Comparison of ENCODE assay signal across 8 cellular contexts in the genomic region with DNA sequence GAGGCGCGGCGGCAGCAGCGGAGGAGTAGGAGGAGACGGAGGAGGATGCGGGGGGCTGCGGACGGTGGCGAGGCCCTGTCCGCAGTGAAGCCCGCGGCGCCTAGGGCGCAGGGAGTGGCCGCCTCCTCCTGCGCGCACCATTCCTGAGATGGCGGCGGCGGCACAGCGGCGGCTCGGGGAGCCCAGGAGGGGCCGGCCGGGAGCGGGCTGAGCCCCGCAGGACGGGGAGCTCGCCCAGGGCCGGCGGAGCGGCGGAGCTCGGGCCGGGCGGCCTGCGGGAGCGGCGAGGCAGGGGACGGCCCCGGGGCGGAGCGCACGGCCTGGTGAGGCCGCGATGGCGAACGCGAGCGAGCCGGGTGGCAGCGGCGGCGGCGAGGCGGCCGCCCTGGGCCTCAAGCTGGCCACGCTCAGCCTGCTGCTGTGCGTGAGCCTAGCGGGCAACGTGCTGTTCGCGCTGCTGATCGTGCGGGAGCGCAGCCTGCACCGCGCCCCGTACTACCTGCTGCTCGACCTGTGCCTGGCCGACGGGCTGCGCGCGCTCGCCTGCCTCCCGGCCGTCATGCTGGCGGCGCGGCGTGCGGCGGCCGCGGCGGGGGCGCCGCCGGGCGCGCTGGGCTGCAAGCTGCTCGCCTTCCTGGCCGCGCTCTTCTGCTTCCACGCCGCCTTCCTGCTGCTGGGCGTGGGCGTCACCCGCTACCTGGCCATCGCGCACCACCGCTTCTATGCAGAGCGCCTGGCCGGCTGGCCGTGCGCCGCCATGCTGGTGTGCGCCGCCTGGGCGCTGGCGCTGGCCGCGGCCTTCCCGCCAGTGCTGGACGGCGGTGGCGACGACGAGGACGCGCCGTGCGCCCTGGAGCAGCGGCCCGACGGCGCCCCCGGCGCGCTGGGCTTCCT. TPM values are rescaled to one million over a fixed set of nuclear protein-coding genes. Genes with fewer than 3 reads are reported as not detected.
A peak's percentile ranks its signal among the peaks of the same experiment; 100 is the strongest.
DNase-seq lines count a peak whose midpoint lies in the region; ATAC-seq, FAIRE-seq and TF ChIP-seq lines count a peak whose summit lies in the region.

A gene with protein sequence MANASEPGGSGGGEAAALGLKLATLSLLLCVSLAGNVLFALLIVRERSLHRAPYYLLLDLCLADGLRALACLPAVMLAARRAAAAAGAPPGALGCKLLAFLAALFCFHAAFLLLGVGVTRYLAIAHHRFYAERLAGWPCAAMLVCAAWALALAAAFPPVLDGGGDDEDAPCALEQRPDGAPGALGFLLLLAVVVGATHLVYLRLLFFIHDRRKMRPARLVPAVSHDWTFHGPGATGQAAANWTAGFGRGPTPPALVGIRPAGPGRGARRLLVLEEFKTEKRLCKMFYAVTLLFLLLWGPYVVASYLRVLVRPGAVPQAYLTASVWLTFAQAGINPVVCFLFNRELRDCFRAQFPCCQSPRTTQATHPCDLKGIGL (plus strand): TSS at position 140 of the 894 bp plus-strand sequence. CDS start 195 bp downstream, at position 335.

- peak within 1 kb of the TSS; percentile 74; the same call in 1 of the 2 replicates for H2AFZ ChIP-seq in H1 (ENCODE audit: low read length)

- no peak; a peak in 2 of 3 replicates for TF ChIP-seq POLR2A in H1 (IDR thresholded peaks at IDR 0.05; ENCODE audit: control extremely low read depth in 1 of 2, low read depth in 2 of 2, low read length in 2 of 2)

- H4K5ac ChIP-seq in H1 (ENCODE audit: insufficient read length, low read depth, low read length), result peak within 1 kb of the TSS; percentile 36

- peak within 1 kb of the TSS; percentile 76; the same call in 1 of the 2 replicates for H2BK20ac ChIP-seq in H1 (ENCODE audit: low read length)

- H3K4me1 Mint-ChIP-seq in mesothelial cell of epicardium, result peaks cover 15% of the 10 kb centered on the region

- no peak for TF ChIP-seq RAD21 in H1 (IDR thresholded peaks at IDR 0.05 in 1 of 2, conservative IDR thresholded peaks at IDR 0.05 in 1 of 2; ENCODE audit: low read depth in 2 of 2, low read length in 2 of 2)

- H3K27me3 ChIP-seq in H1 (replicated peaks in 1 of 4; ENCODE audit: control insufficient read depth in 3 of 4, extremely low read depth in 1 of 4, insufficient read depth in 3 of 4, low read length in 3 of 4) (peaks cover 15 to 47% (median 41%) of the 10 kb centered on the region in 4 experiments), upper lobe of right lung (peaks cover 21% of the 10 kb centered on the region)

- WGBS in H1 (ENCODE audit: extremely low coverage in 1 of 2, insufficient coverage in 1 of 2, insufficient read length in 1 of 2, insufficient replicate concordance in 2 of 2, low coverage in 1 of 2, low lambda C conversion rate in 2 of 2, missing lambda C conversion rate in 1 of 2), 2 experiments, result 1% methylated on average over 59 of the region's 131 CpGs; no CpG with 5 or more reads in 1 of the 2 experiments

- peak within 1 kb of the TSS; percentile 66 to 89 (median 78) for H3K9ac ChIP-seq in H1 (replicated peaks in 1 of 4; ENCODE audit: extremely low read depth in 1 of 4, low read depth in 3 of 4, low read length in 3 of 4)

- peak; percentile 58 for DNase-seq in NCI-H146 (lab: John Stamatoyannopoulos, UW)
- DNase-seq in NCI-H146 treated with DMSO at 0.1 percent for 48 hours (lab: John Stamatoyannopoulos, UW; ENCODE audit: unreplicated experiment), result no peak
- DNase-seq in T1000 (lab: John Stamatoyannopoulos, UW), result peak; percentile 25
- peak in 1 of 2 experiments; percentile 72 for DNase-seq in H1 (ENCODE audit: low read depth in 1 of 2, low spot score in 2 of 2)
- DNase-seq in mesothelial cell of epicardium (ENCODE audit: low spot score in 2 of 2, unreplicated experiment in 2 of 2), result peak; percentile 40 to 68
- DNase-seq in upper lobe of right lung, result peak; percentile 70

- intact Hi-C loops in upper lobe of right lung (cut with DNase I), result no loop called here

- POLR2A ChIA-PET in H1 (lab: Charles Lee; ENCODE audit: partially characterized antibody), result interaction anchor here (1.1 to 1.9 kb wide), 5 partner anchors 20 to 61 kb away, joined by 3 to 6 read pairs (median 4); a partner anchor contains a TSS

- no peaks in the 10 kb centered on the region; a peak in 1 of 4 replicates for H3K79me2 ChIP-seq in H1 (ENCODE audit: control insufficient read depth in 1 of 2, insufficient read depth in 2 of 2, low read length in 2 of 2)

- H3K36me3 ChIP-seq in H1 (ENCODE audit: control insufficient read depth in 2 of 4, insufficient read depth in 4 of 4, low read length in 3 of 4) (no peaks in the 10 kb centered on the region), upper lobe of right lung (no peaks in the 10 kb centered on the region)

- no peak within 1 kb of the TSS for H2AK5ac ChIP-seq in H1 (ENCODE audit: low read depth, low read length)

- H3K4me3 ChIP-seq in H1 (ENCODE audit: extremely low read depth in 1 of 4, insufficient read depth in 2 of 4, low read depth in 3 of 4, low read length in 4 of 4) (peak within 1 kb of the TSS; percentile 50 to 78 (median 54)), upper lobe of right lung (peak within 1 kb of the TSS; percentile 43)

- peaks cover 65% of the 10 kb centered on the region for H3K27me3 Mint-ChIP-seq in mesothelial cell of epicardium (ENCODE audit: low read depth)

- no peak within 1 kb of the TSS for H3K4ac ChIP-seq in H1 (replicated peaks; ENCODE audit: insufficient read length, low read depth, low read length)

- H2BK15ac ChIP-seq in H1 (ENCODE audit: low read length), result peak within 1 kb of the TSS; percentile 100; the same call in 1 of the 2 replicates

- peak within 1 kb of the TSS; percentile 18 for H3K56ac ChIP-seq in H1 (replicated peaks; ENCODE audit: insufficient read length, low read depth, low read length)

- H3K23me2 ChIP-seq in H1 (ENCODE audit: low read depth, low read length), result peaks cover 10% of the 10 kb centered on the region; the same call in 1 of the 2 replicates

- no peaks in the 10 kb centered on the region for H3K79me1 ChIP-seq in H1 (ENCODE audit: low read depth, low read length)

- ATAC-seq in upper lobe of right lung (peak; percentile 72), HG02852 (IDR thresholded peaks at IDR 0.05; ENCODE audit: unreplicated experiment) (no peak), HG02973 (IDR thresholded peaks at IDR 0.05; ENCODE audit: unreplicated experiment) (no peak)

- H3K4me1 ChIP-seq in H1 (replicated peaks in 1 of 4; ENCODE audit: control insufficient read depth in 3 of 4, insufficient read depth in 4 of 4, low read length in 3 of 4), result peaks cover 0 to 12% (median 5%) of the 10 kb centered on the region in 4 experiments
- H3K4me1 ChIP-seq in upper lobe of right lung, result no peaks in the 10 kb centered on the region

- no peak within 1 kb of the TSS for H3K23ac ChIP-seq in H1 (ENCODE audit: insufficient read length)

- no peak within 1 kb of the TSS for H3K27ac Mint-ChIP-seq in mesothelial cell of epicardium

- H2BK120ac ChIP-seq in H1 (replicated peaks; ENCODE audit: low read depth, low read length), result no peak within 1 kb of the TSS

- peak within 1 kb of the TSS; percentile 95 for H3K18ac ChIP-seq in H1 (ENCODE audit: extremely low read depth, low read length)

- H2BK12ac ChIP-seq in H1 (ENCODE audit: low read depth, low read length), result peak within 1 kb of the TSS; percentile 99; the same call in 1 of the 2 replicates

- CTCF ChIA-PET in H1 (lab: Charles Lee; ENCODE audit: partially characterized antibody), result interaction anchor here (0.7 kb wide), 1 partner anchor 24 kb away, joined by 3 read pairs; no protein-coding TSS in a partner anchor

- H4K8ac ChIP-seq in H1 (ENCODE audit: extremely low read depth, insufficient read depth, low read length), result peak within 1 kb of the TSS; percentile 73

- H3K36me3 Mint-ChIP-seq in mesothelial cell of epicardium, result peaks cover 8% of the 10 kb centered on the region

- no peaks in the 10 kb centered on the region for H4K20me1 ChIP-seq in H1 (replicated peaks in 1 of 2; ENCODE audit: control insufficient read depth in 1 of 2, insufficient read depth in 2 of 2, low read length in 2 of 2)

- no peaks in the 10 kb centered on the region for H3K9me3 Mint-ChIP-seq in mesothelial cell of epicardium

- H3K4me2 ChIP-seq in H1 (ENCODE audit: insufficient read depth in 1 of 2, low read depth in 2 of 2, low read length in 2 of 2), result peak within 1 kb of the TSS; percentile 85 to 98

- FAIRE-seq in H1 (lab: Jason Lieb, UNC), result no peak

- TF ChIP-seq CTCF in H1 (IDR thresholded peaks at IDR 0.05; ENCODE audit: control extremely low read depth in 1 of 3, insufficient read depth in 1 of 3, low read depth in 1 of 3, low read length in 3 of 3) (no peak), mesothelial cell of epicardium (IDR thresholded peaks at IDR 0.05; ENCODE audit: unreplicated experiment) (no peak), upper lobe of right lung (IDR thresholded peaks at IDR 0.05) (no peak)

- H4K91ac ChIP-seq in H1 (replicated peaks; ENCODE audit: insufficient read length, low read length), result peak within 1 kb of the TSS; percentile 96

- H2BK5ac ChIP-seq in H1 (ENCODE audit: low read depth, low read length), result peak within 1 kb of the TSS; percentile 53; the same call in 1 of the 2 replicates

- H3K14ac ChIP-seq in H1 (ENCODE audit: insufficient read length), result no peak within 1 kb of the TSS

- peak within 1 kb of the TSS; percentile 71 for H3K4me3 Mint-ChIP-seq in mesothelial cell of epicardium

- no peak for TF ChIP-seq EP300 in H1 (IDR thresholded peaks at IDR 0.05; ENCODE audit: borderline replicate concordance in 1 of 2, low read depth in 2 of 2, low read length in 2 of 2)

- H3K9me3 ChIP-seq in H1 (ENCODE audit: insufficient read depth in 2 of 2, low read depth in 1 of 2, low read length in 1 of 2) (no peaks in the 10 kb centered on the region), upper lobe of right lung (no peaks in the 10 kb centered on the region)

- H3K27ac ChIP-seq in H1 (ENCODE audit: low read depth, low read length) (no peak within 1 kb of the TSS), upper lobe of right lung (no peak within 1 kb of the TSS)

TF ChIP-seq in H1, 55 proteins besides CTCF, POLR2A, EP300 and RAD21 (continues in another document):
- TF ChIP-seq EGR1 (IDR thresholded peaks at IDR 0.05; ENCODE audit: borderline replicate concordance, low read depth, low read length) (0 out of 2 replicates have a peak, but pooled peaks have one; percentile 21), RBBP5 (IDR thresholded peaks at IDR 0.05; ENCODE audit: borderline replicate concordance, low read depth, low read length) (peak; percentile 88; the same call in 1 of the 2 replicates)

RNA-seq across cellular contexts. Expression of the gene that starts here (rescaled TPM):
- total RNA-seq in H1 (2021; fragmentation: NEBNext Ultra II Directional; extraction: Animal tissue kit (Norgen Biotek cat#: 25700)), result 12.5 and 13.8 TPM in 2 replicates
- 10.7 and 11.3 TPM in 2 replicates for polyA plus RNA-seq in H1 (2011; rRNA removed)
- 11.2 TPM for polyA plus RNA-seq in H1 (2011; cell fraction: cytosol; rRNA removed)
- 9.2 TPM for polyA plus RNA-seq in H1 (2011; cell fraction: nucleus; rRNA removed)
- polyA plus RNA-seq in H1 (2012, experiment 1 of 2), result 9.9 to 15.0 TPM (median 10.5 TPM) in 4 replicates
- 14.3 TPM for polyA plus RNA-seq in H1 (2012, experiment 2 of 2)
- polyA plus RNA-seq in H1 (2013, experiment 1 of 2), result 12.5 TPM
- polyA plus RNA-seq in H1 (2013, experiment 2 of 2), result 12.5 TPM
- 3.0 and 3.3 TPM in 2 replicates for polyA minus RNA-seq in H1 (2011; rRNA and poly(A)+ RNA removed)
- 8.9 TPM for polyA minus RNA-seq in H1 (2011; cell fraction: cytosol; rRNA and poly(A)+ RNA removed)
- 6.9 TPM for polyA minus RNA-seq in H1 (2011; cell fraction: nucleus; rRNA and poly(A)+ RNA removed)
- total RNA-seq in mesothelial cell of epicardium (13.4 to 16.1 TPM (median 14.2 TPM) in 3 replicates), upper lobe of right lung (3.7 TPM)
